Comparison of ENCODE assay signal across 8 cellular contexts in the genomic region with DNA sequence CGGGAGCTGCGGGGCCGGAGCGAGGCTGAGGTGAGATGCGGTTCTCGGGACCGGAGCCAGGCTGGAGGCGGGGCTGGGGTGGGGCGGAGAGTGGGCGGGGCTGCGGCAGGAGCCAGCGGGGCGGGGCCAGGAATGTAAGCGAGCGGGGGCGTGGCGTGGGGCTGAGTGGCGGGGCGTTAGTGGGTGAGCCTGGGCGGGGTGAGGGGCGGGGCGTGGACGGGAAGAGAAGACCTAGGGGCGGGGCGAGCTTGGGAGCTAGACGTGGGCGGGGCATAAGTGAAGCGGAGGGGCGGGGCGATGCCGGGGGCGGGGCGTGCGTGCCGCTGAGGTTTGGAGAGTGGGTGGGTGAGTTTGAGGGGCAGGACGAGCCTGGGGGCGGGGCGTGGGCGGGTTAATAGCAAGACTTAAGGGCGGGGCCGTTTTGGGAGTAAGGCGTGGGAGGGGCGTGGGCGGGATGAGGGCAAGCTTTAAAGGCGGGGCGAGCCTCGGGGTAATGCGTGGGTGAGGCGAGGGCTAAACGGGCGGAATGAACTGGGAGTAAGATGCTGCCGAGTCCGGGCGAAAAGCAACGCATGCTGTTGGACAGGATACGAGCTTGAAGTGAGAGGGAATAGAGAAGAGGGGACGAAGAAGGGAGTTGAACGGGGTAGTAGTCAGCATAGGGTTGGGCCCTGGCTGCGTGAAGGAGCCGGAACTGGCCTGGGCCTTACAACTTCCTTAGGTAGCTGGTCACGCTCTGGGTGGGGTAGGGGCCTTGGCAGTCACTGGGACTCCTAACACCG. TPM values are rescaled to one million over a fixed set of nuclear protein-coding genes. Genes with fewer than 3 reads are reported as not detected.
DNase-seq lines count a peak whose midpoint lies in the region; ATAC-seq and TF ChIP-seq lines count a peak whose summit lies in the region.

No MANE protein-coding gene starts in this region.

- H4K20me1 ChIP-seq in BLaER1: peaks cover 81% of the 10 kb centered on the region

- peak overlapping the region; percentile 83 for H3K4me3 Mint-ChIP-seq in activated CD4-positive, alpha-beta memory T cell treated with anti-CD3 and anti-CD28 coated beads for 36 hours

- peaks cover 19% of the 10 kb centered on the region for H3K36me3 ChIP-seq in BLaER1
- H3K36me3 ChIP-seq in lower lobe of right lung: peaks cover 15% of the 10 kb centered on the region

- no peaks in the 10 kb centered on the region for H3K9me3 Mint-ChIP-seq in activated CD4-positive, alpha-beta memory T cell treated with anti-CD3 and anti-CD28 coated beads for 36 hours

- H3K4me3 ChIP-seq in BLaER1: peak overlapping the region; percentile 72
- peak overlapping the region; percentile 59 to 90 (median 77) for H3K4me3 ChIP-seq in dorsolateral prefrontal cortex
- H3K4me3 ChIP-seq in lower lobe of right lung: peak overlapping the region; percentile 80

- H3K4me1 ChIP-seq in BLaER1 (peaks cover 74% of the 10 kb centered on the region), lower lobe of right lung (peaks cover 58% of the 10 kb centered on the region)

- H3K4me1 Mint-ChIP-seq in activated CD4-positive, alpha-beta memory T cell treated with anti-CD3 and anti-CD28 coated beads for 36 hours (ENCODE audit: low read depth): peaks cover 31% of the 10 kb centered on the region

- H3K36me3 Mint-ChIP-seq in activated CD4-positive, alpha-beta memory T cell treated with anti-CD3 and anti-CD28 coated beads for 36 hours: peaks cover 3% of the 10 kb centered on the region

- peak overlapping the region; percentile 84 for H3K27ac Mint-ChIP-seq in activated CD4-positive, alpha-beta memory T cell treated with anti-CD3 and anti-CD28 coated beads for 36 hours

- peak overlapping the region; percentile 99 for H3K4me2 ChIP-seq in BLaER1

- peak overlapping the region; percentile 72 for H3K9ac ChIP-seq in BLaER1

- H3K9me3 ChIP-seq in BLaER1: no peaks in the 10 kb centered on the region
- H3K9me3 ChIP-seq in lower lobe of right lung: no peaks in the 10 kb centered on the region

- POLR2A ChIA-PET in activated CD4-positive, alpha-beta memory T cell treated with anti-CD3 and anti-CD28 coated beads for 36 hours (lab: Charles Lee): interaction anchor here (1.1 to 1.7 kb wide), 3 partner anchors 14 to 23 kb away, joined by 3 to 7 read pairs (median 7); partner anchors contain the start of genes MAP2K7 and TIMM44

- intact Hi-C loops in activated CD4-positive, alpha-beta memory T cell treated with anti-CD3 and anti-CD28 coated beads for 36 hours (cut with micrococcal nuclease): loop anchor here (1.0 to 5.0 kb wide), 5 partner anchors 17 to 283 kb away; partner anchors contain the start of genes MAP2K7, STXBP2 and TIMM44
- intact Hi-C loops in dorsolateral prefrontal cortex (cut with DNase I): loop anchor here (1.0 to 10.0 kb wide), 6 partner anchors 16 to 236 kb away; partner anchors contain the start of genes MAP2K7 (in 1 of the 2), TIMM44 (in 1 of the 2) and TRAPPC5 (in 1 of the 2)
- intact Hi-C loops in lower lobe of right lung (cut with DNase I): no loop called here

- DNase-seq in NCI-H82 (lab: John Stamatoyannopoulos, UW) (peak; percentile 98), dorsolateral prefrontal cortex (peak; percentile 95 to 100 (median 97)), lower lobe of right lung (peak; percentile 100)
- DNase-seq in activated CD4-positive, alpha-beta memory T cell treated with anti-CD3 and anti-CD28 coated beads for 36 hours: peak; percentile 100
- peak; percentile 99 to 100 for DNase-seq in stimulated activated CD4-positive, alpha-beta T cell treated with anti-CD3 and anti-CD28 coated beads, Interleukin-4, amount 100 ng/mL, for 48 hours (ENCODE audit: low read depth in 2 of 2)

- peak; percentile 56 for ATAC-seq in GM19324 (IDR thresholded peaks at IDR 0.05; ENCODE audit: low FRiP score, unreplicated experiment)
- ATAC-seq in HG03521 (IDR thresholded peaks at IDR 0.05; ENCODE audit: unreplicated experiment): peak; percentile 48
- ATAC-seq in lower lobe of right lung: peak; percentile 92 to 95

- peaks cover 14% of the 10 kb centered on the region for H3K27me3 Mint-ChIP-seq in activated CD4-positive, alpha-beta memory T cell treated with anti-CD3 and anti-CD28 coated beads for 36 hours

- H3K27me3 ChIP-seq in BLaER1 (peaks cover 43% of the 10 kb centered on the region), dorsolateral prefrontal cortex (peaks cover 0 to 34% (median 18%) of the 10 kb centered on the region in 45 donors), lower lobe of right lung (ENCODE audit: low read depth) (peaks cover 31% of the 10 kb centered on the region)

- TF ChIP-seq CTCF in dorsolateral prefrontal cortex (IDR thresholded peaks at IDR 0.05 in 54 of 56, conservative IDR thresholded peaks at IDR 0.05 in 2 of 56; ENCODE audit: low read depth in 1 of 56, partially characterized antibody in 56 of 56) (peak in 3 of 56 donors; percentile 2 to 3 (median 3)), lower lobe of right lung (IDR thresholded peaks at IDR 0.05) (no peak)

- H3K27ac ChIP-seq in BLaER1: 0 out of 2 replicates have a peak overlapping the region, but pooled peaks have one; percentile 48
- peak overlapping the region; percentile 66 to 98 (median 92) for H3K27ac ChIP-seq in dorsolateral prefrontal cortex
- H3K27ac ChIP-seq in lower lobe of right lung: peak overlapping the region; percentile 83

- CTCF ChIA-PET in activated CD4-positive, alpha-beta memory T cell treated with anti-CD3 and anti-CD28 coated beads for 36 hours (lab: Charles Lee): interaction anchor here (0.9 to 3.5 kb wide), 9 partner anchors 8 to 567 kb away, joined by 3 to 28 read pairs (median 6); partner anchors contain the start of genes MAP2K7 and TIMM44

RNA-seq across cellular contexts. Expression of gene SNAPC2, which starts 0.6 kb away (rescaled TPM):
- 10 to 100 TPM; 18.7 to 20.2 TPM for total RNA-seq in activated CD4-positive, alpha-beta memory T cell treated with anti-CD3 and anti-CD28 coated beads for 36 hours
- total RNA-seq in dorsolateral prefrontal cortex (10 to 100 TPM; 11.3 to 27.9 (median 16.9) TPM), lower lobe of right lung (17.6 TPM)

RNA-seq across cellular contexts. Expression of gene CTXN1, which starts 5.2 kb away (rescaled TPM):
- under 1 TPM; 0.29 to 0.77 TPM for total RNA-seq in activated CD4-positive, alpha-beta memory T cell treated with anti-CD3 and anti-CD28 coated beads for 36 hours
- total RNA-seq in dorsolateral prefrontal cortex (100 to 1,000 TPM in 78 of 120 experiments, 10 to 100 TPM in 42; 38.0 to 212 (median 112) TPM), lower lobe of right lung (5.8 TPM)

RNA-seq across cellular contexts. Expression of gene TGFBR3L, which starts 6.1 kb away (rescaled TPM):
- 1 to 10 TPM; 4.4 to 4.6 TPM for total RNA-seq in activated CD4-positive, alpha-beta memory T cell treated with anti-CD3 and anti-CD28 coated beads for 36 hours
- total RNA-seq in dorsolateral prefrontal cortex: 10 to 100 TPM in 119 of 120 experiments, 1 to 10 TPM in 1; 9.8 to 66.3 (median 34.6) TPM
- 2.1 TPM for total RNA-seq in lower lobe of right lung

RNA-seq across cellular contexts. Expression of gene MAP2K7, which starts 17.0 kb away (rescaled TPM):
- 10 to 100 TPM; 29.1 to 30.1 TPM for total RNA-seq in activated CD4-positive, alpha-beta memory T cell treated with anti-CD3 and anti-CD28 coated beads for 36 hours
- total RNA-seq in dorsolateral prefrontal cortex: 10 to 100 TPM; 28.0 to 51.9 (median 39.4) TPM
- total RNA-seq in lower lobe of right lung: 38.6 TPM

RNA-seq across cellular contexts. Expression of gene TIMM44, which starts 22.8 kb away (rescaled TPM):
- total RNA-seq in activated CD4-positive, alpha-beta memory T cell treated with anti-CD3 and anti-CD28 coated beads for 36 hours: 10 to 100 TPM; 66.5 to 68.5 TPM
- total RNA-seq in dorsolateral prefrontal cortex (100 to 1,000 TPM in 1 of 120 experiments, 10 to 100 TPM in 119; 34.5 to 109 (median 53.7) TPM), lower lobe of right lung (45.2 TPM)

Comparison
In these comparisons a context has a peak if more than half of its experiments do, and no peak if none do; other contexts are left out.
1. Peak in every context shown above with its lines: DNase-seq, ATAC-seq, H3K4me3 ChIP-seq and H3K27ac ChIP-seq.